ENCODE assay signal across 8 cellular contexts in genomic region chr17:76246080-76247066, GRCh38. TPM values are rescaled to one million over a fixed set of nuclear protein-coding genes. Genes with fewer than 3 reads are reported as not detected.
DNase-seq lines count a peak whose midpoint lies in the region; ATAC-seq, FAIRE-seq and TF ChIP-seq lines count a peak whose summit lies in the region.

No MANE protein-coding gene starts in this region.

- intact Hi-C loops in sigmoid colon (cut with DNase I): no loop called here

- no peak for FAIRE-seq in astrocyte (lab: Jason Lieb, UNC)

- no peak for TF ChIP-seq POLR2A in sigmoid colon (IDR thresholded peaks at IDR 0.05)

- WGBS in sigmoid colon, 2 donors: 58 to 62% methylated on average over 7 of the region's 7 CpGs

- H3K27me3 Mint-ChIP-seq in astrocyte (ENCODE audit: low read depth, unreplicated experiment): peaks cover 44% of the 10 kb centered on the region

- ATAC-seq in GM18867 (IDR thresholded peaks at IDR 0.05; ENCODE audit: unreplicated experiment): peak; percentile 94

- H3K36me3 ChIP-seq in astrocyte (ENCODE audit: insufficient read depth, low read length) (no peaks in the 10 kb centered on the region), sigmoid colon (no peaks in the 10 kb centered on the region)

- CTCF ChIA-PET in HEK293T (lab: Yijun Ruan, JAX): interaction anchor here (0.7 to 4.3 kb wide), 4 partner anchors 28 to 67 kb away, joined by 4 to 15 read pairs (median 6); no protein-coding TSS in a partner anchor

- H3K4me1 ChIP-seq in astrocyte (ENCODE audit: insufficient read depth, low read length): no peaks in the 10 kb centered on the region
- peaks cover 0 to 4% (median 2%) of the 10 kb centered on the region in 4 donors for H3K4me1 ChIP-seq in sigmoid colon

- no peak for TF ChIP-seq EP300 in sigmoid colon (IDR thresholded peaks at IDR 0.05)

- H3K27ac Mint-ChIP-seq in astrocyte (ENCODE audit: unreplicated experiment): peak overlapping the region; percentile 12

- H3K79me2 ChIP-seq in astrocyte (ENCODE audit: insufficient read depth, low read length): no peaks in the 10 kb centered on the region

- no peak overlapping the region for H3K4me3 Mint-ChIP-seq in astrocyte (ENCODE audit: unreplicated experiment)

- no peak for TF ChIP-seq CTCF in astrocyte (IDR thresholded peaks at IDR 0.05; ENCODE audit: insufficient read depth, low read depth, low read length)
- TF ChIP-seq CTCF in sigmoid colon (IDR thresholded peaks at IDR 0.05): no peak
- TF ChIP-seq CTCF in coronary artery (IDR thresholded peaks at IDR 0.05): no peak

- no peaks in the 10 kb centered on the region for H4K20me1 ChIP-seq in astrocyte (ENCODE audit: insufficient read depth, low read length)

- POLR2A ChIA-PET in HEK293T (lab: Yijun Ruan, JAX): interaction anchor here (0.6 to 2.2 kb wide), 7 partner anchors 8 to 33 kb away, joined by 3 to 10 read pairs (median 4); partner anchors contain the start of gene UBALD2

- H2AFZ ChIP-seq in astrocyte (ENCODE audit: low read depth, low read length): no peak overlapping the region

- H3K27ac ChIP-seq in astrocyte (ENCODE audit: low read depth, low read length) (no peak overlapping the region), sigmoid colon (no peak overlapping the region), coronary artery (no peak overlapping the region)

- H3K4me1 Mint-ChIP-seq in astrocyte (ENCODE audit: low read depth, unreplicated experiment): peaks cover 8% of the 10 kb centered on the region

- H3K9ac ChIP-seq in astrocyte (ENCODE audit: low read length): no peak overlapping the region

- H3K27me3 ChIP-seq in astrocyte (ENCODE audit: insufficient read depth, low read length) (peaks cover 40% of the 10 kb centered on the region), sigmoid colon (peaks cover 0 to 12% (median 12%) of the 10 kb centered on the region in 3 donors)

- peak; percentile 38 for DNase-seq in HEK293T (ENCODE audit: extremely low spot score)
- DNase-seq in MV-4-11 (lab: John Stamatoyannopoulos, UW): peak; percentile 100
- DNase-seq in astrocyte (ENCODE audit: low read depth): no peak
- peak; percentile 44 for DNase-seq in sigmoid colon
- DNase-seq in inferior parietal cortex (ENCODE audit: extremely low spot score): no peak
- DNase-seq in coronary artery (ENCODE audit: low spot score): no peak
- DNase-seq in NCI-H774 (lab: John Stamatoyannopoulos, UW): no peak

- H3K9me3 Mint-ChIP-seq in astrocyte (ENCODE audit: unreplicated experiment): no peaks in the 10 kb centered on the region

- H3K36me3 Mint-ChIP-seq in astrocyte (ENCODE audit: low read depth, unreplicated experiment): no peaks in the 10 kb centered on the region

- no peak overlapping the region for H3K4me3 ChIP-seq in astrocyte (ENCODE audit: insufficient read depth, low read depth, low read length)
- no peak overlapping the region for H3K4me3 ChIP-seq in sigmoid colon
- H3K4me3 ChIP-seq in coronary artery: no peak overlapping the region

- no peaks in the 10 kb centered on the region for H3K9me3 ChIP-seq in astrocyte (ENCODE audit: insufficient read depth, low read depth, low read length)
- H3K9me3 ChIP-seq in sigmoid colon: no peaks in the 10 kb centered on the region

- no peak overlapping the region for H3K4me2 ChIP-seq in astrocyte (ENCODE audit: low read length)

TF ChIP-seq in HEK293T, 16 proteins besides CTCF, POLR2A, EP300 and RAD21:
- TF ChIP-seq ELF4 (IDR thresholded peaks at IDR 0.05) (no peak), SUZ12 (IDR thresholded peaks at IDR 0.05) (no peak)
TF ChIP-seq in HEK293T: peak in this region for 0.

RNA-seq across cellular contexts. Expression of gene RNF157, which starts 6.1 kb away (rescaled TPM):
- total RNA-seq in astrocyte (1.4 and 1.8 TPM in 2 replicates), sigmoid colon (1 to 10 TPM; 3.1 to 9.1 (median 4.5) TPM)
- polyA plus RNA-seq in sigmoid colon: 10 to 100 TPM in 2 of 3 donors, 1 to 10 TPM in 1; 6.0 to 29.5 (median 10.9) TPM

RNA-seq across cellular contexts. Expression of gene UBALD2, which starts 18.8 kb away (rescaled TPM):
- total RNA-seq in astrocyte (32.8 and 34.6 TPM in 2 replicates), sigmoid colon (10 to 100 TPM in 1 of 4 donors, 1 to 10 TPM in 3; 3.9 to 11.8 (median 6.5) TPM)
- polyA plus RNA-seq in sigmoid colon: 100 to 1,000 TPM in 1 of 3 donors, 10 to 100 TPM in 2; 56.0 to 105 (median 98.7) TPM

Comparison
In these comparisons a context has a peak if more than half of its experiments do, and no peak if none do; other contexts are left out.
1. DNase-seq: peak in HEK293T (single experiment), MV-4-11 (single experiment) and sigmoid colon (single experiment); none in astrocyte (single experiment), inferior parietal cortex (single experiment), coronary artery (single experiment) and NCI-H774 (single experiment).